In genomic region chr5:40755407-40756365, GRCh38 we compare ENCODE assay signal across 1 cellular context.
TF ChIP-seq lines count a peak whose summit lies in the region.

TTC33 (minus strand) TSS chr5:40755961; CDS start chr5:40747018, 8,943 bp downstream.

TF ChIP-seq in WTC11, 78 proteins besides CTCF, POLR2A, EP300 and RAD21 (continued from another document and continues in another):
- TF ChIP-seq ZNF281 (CRISPR knock-in tag; IDR thresholded peaks at IDR 0.05) (0 out of 2 replicates have a peak, but pooled peaks have one; percentile 36), ELF4 (CRISPR knock-in tag; IDR thresholded peaks at IDR 0.05; ENCODE audit: low read depth) (no peak), EMX1 (CRISPR knock-in tag; IDR thresholded peaks at IDR 0.05) (peak; percentile 54; the same call in 1 of the 2 replicates), PRDM15 (CRISPR knock-in tag; IDR thresholded peaks at IDR 0.05) (no peak), HMGXB4 (CRISPR knock-in tag; IDR thresholded peaks at IDR 0.05) (peak; percentile 47), GTF2I (CRISPR knock-in tag; conservative IDR thresholded peaks at IDR 0.05) (peak; percentile 79), RORB (CRISPR knock-in tag; IDR thresholded peaks at IDR 0.05) (no peak), NFE2L1 (CRISPR knock-in tag; IDR thresholded peaks at IDR 0.05) (peak; percentile 78; the same call in 1 of the 2 replicates), SMAD3 (CRISPR knock-in tag; IDR thresholded peaks at IDR 0.05; ENCODE audit: borderline replicate concordance) (no peak), TCF7 (CRISPR knock-in tag; IDR thresholded peaks at IDR 0.05; ENCODE audit: low read depth) (no peak), ZNF263 (CRISPR knock-in tag; IDR thresholded peaks at IDR 0.05; ENCODE audit: low read depth) (no peak), ATF2 (CRISPR knock-in tag; IDR thresholded peaks at IDR 0.05; ENCODE audit: borderline replicate concordance, low read depth) (no peak), ATF6 (CRISPR knock-in tag; IDR thresholded peaks at IDR 0.05) (no peak), IRF1 (CRISPR knock-in tag; IDR thresholded peaks at IDR 0.05) (no peak), USF2 (CRISPR knock-in tag; IDR thresholded peaks at IDR 0.05) (peak; percentile 59), MXD4 (CRISPR knock-in tag; IDR thresholded peaks at IDR 0.05; ENCODE audit: borderline replicate concordance) (no peak), ZNF532 (CRISPR knock-in tag; IDR thresholded peaks at IDR 0.05; ENCODE audit: borderline replicate concordance) (peak; percentile 46; the same call in 1 of the 2 replicates), AFF4 (CRISPR knock-in tag; IDR thresholded peaks at IDR 0.05; ENCODE audit: borderline replicate concordance) (no peak), E2F1 (CRISPR knock-in tag; IDR thresholded peaks at IDR 0.05) (no peak), ZNF121 (CRISPR knock-in tag; IDR thresholded peaks at IDR 0.05) (no peak), PRRX2 (CRISPR knock-in tag; IDR thresholded peaks at IDR 0.05) (peak; percentile 9), ZNF138 (CRISPR knock-in tag; conservative IDR thresholded peaks at IDR 0.05) (no peak), E2F4 (CRISPR knock-in tag; IDR thresholded peaks at IDR 0.05; ENCODE audit: borderline replicate concordance, low read depth) (peak; percentile 93), CREB1 (CRISPR knock-in tag; IDR thresholded peaks at IDR 0.05) (no peak), MAX (CRISPR knock-in tag; IDR thresholded peaks at IDR 0.05) (peak; percentile 93), CREM (CRISPR knock-in tag; IDR thresholded peaks at IDR 0.05) (0 out of 2 replicates have a peak, but pooled peaks have one; percentile 22)
